ENCODE assay signal across 23 cellular contexts in genomic region chr5:82308416-82308815, GRCh38.
"Had no signal": no experiment of that assay in that cellular context is flagged by ENCODE, and none has a peak within 500 bp of the region (broad histone marks: within the 10 kb centered on the region; RNA-seq: fewer than 3 reads in every experiment).

No MANE protein-coding gene starts in this region.

- H3K27me3 ChIP-seq: ovary, right atrium auricular region, right lobe of liver, stomach, testis, thyroid gland, transverse colon, upper lobe of left lung, vagina had no signal

- DNase-seq: islet precursor cell; left ventricle myocardium inferior; naive B cell; natural killer cell; nephron progenitor cell; ovary; right lobe of liver; stimulated activated CD4-positive, alpha-beta T cell treated with anti-CD3 and anti-CD28 coated beads, Interleukin-12 subunit alpha, Interleukin-12 subunit beta, amount 100 ng/mL, for 4 hours; stimulated activated CD4-positive, alpha-beta T cell treated with anti-CD3 and anti-CD28 coated beads, Interleukin-15, amount 100 ng/mL, for 24 hours; stimulated activated CD4-positive, alpha-beta T cell treated with anti-CD3 and anti-CD28 coated beads, Interleukin-2, amount 100 ng/mL, for 24 hours; stimulated activated CD4-positive, alpha-beta T cell treated with anti-CD3 and anti-CD28 coated beads, Interleukin-4, amount 100 ng/mL, for 1 hour; stimulated activated naive B cell treated with anti-CD40 and anti-IgM and Interleukin-4, amounts not matched to agents 10 μg/mL and 1 μg/mL and 100 μg/mL, for 72 hours; stimulated activated naive CD8-positive, alpha-beta T cell treated with anti-CD3 and anti-CD28 coated beads, Interleukin-15, Interleukin-2, amounts not matched to agents 100 U/mL and 50 U/mL, for 24 hours; stomach; testis; transverse colon; upper lobe of left lung had no signal

- H3K9me3 Mint-ChIP-seq: natural killer cell had no signal

- H3K27me3 Mint-ChIP-seq: naive B cell; progenitor cell of endocrine pancreas; stimulated activated naive B cell treated with anti-CD40 and anti-IgM and Interleukin-4, amounts not matched to agents 10 μg/mL and 1 μg/mL and 100 μg/mL, for 72 hours had no signal

- H3K4me3 Mint-ChIP-seq: mesothelial cell of epicardium; naive B cell; natural killer cell; nephron progenitor cell; stimulated activated naive B cell treated with anti-CD40 and anti-IgM and Interleukin-4, amounts not matched to agents 10 μg/mL and 1 μg/mL and 100 μg/mL, for 72 hours had no signal

- H3K36me3 ChIP-seq: ovary, right atrium auricular region, right lobe of liver, thyroid gland, transverse colon, upper lobe of left lung, vagina had no signal

- H3K36me3 Mint-ChIP-seq: natural killer cell had no signal

- H3K9me3 ChIP-seq: left ventricle myocardium inferior, ovary, right atrium auricular region, right lobe of liver, stomach, testis, thyroid gland, transverse colon, upper lobe of left lung, vagina had no signal

- H3K4me1 Mint-ChIP-seq: naive B cell; natural killer cell; stimulated activated naive B cell treated with anti-CD40 and anti-IgM and Interleukin-4, amounts not matched to agents 10 μg/mL and 1 μg/mL and 100 μg/mL, for 72 hours had no signal

- H3K4me3 ChIP-seq: left ventricle myocardium inferior, lung, ovary, right atrium auricular region, right lobe of liver, stomach, testis, thyroid gland, transverse colon, upper lobe of left lung, vagina had no signal

- ATAC-seq: natural killer cell; right lobe of liver; stimulated activated naive B cell treated with anti-CD40 and anti-IgM and Interleukin-4, amounts not matched to agents 10 μg/mL and 1 μg/mL and 100 μg/mL, for 72 hours; stimulated activated naive CD8-positive, alpha-beta T cell treated with anti-CD3 and anti-CD28 coated beads, Interleukin-15, Interleukin-2, amounts not matched to agents 100 U/mL and 50 U/mL, for 24 hours had no signal

- H3K27ac ChIP-seq: ovary, right atrium auricular region, right lobe of liver, stomach, transverse colon, upper lobe of left lung, vagina had no signal

- H3K27ac Mint-ChIP-seq: mesothelial cell of epicardium; naive B cell; natural killer cell; nephron progenitor cell; progenitor cell of endocrine pancreas; stimulated activated naive B cell treated with anti-CD40 and anti-IgM and Interleukin-4, amounts not matched to agents 10 μg/mL and 1 μg/mL and 100 μg/mL, for 72 hours had no signal

- H3K4me1 ChIP-seq: right lobe of liver, vagina had no signal
